1 cellular context compared by ENCODE assay signal in genomic region chr1:9539829-9540550, GRCh38.
A peak's percentile ranks its signal among the peaks of the same experiment; 100 is the strongest.
TF ChIP-seq lines count a peak whose summit lies in the region.

No MANE protein-coding gene starts in this region.

TF ChIP-seq in HEK293, 187 proteins besides CTCF, POLR2A, EP300 and RAD21 (continued from another document and continues in another):
- TF ChIP-seq ZBTB26 (tag by site-specific recombination; optimal IDR thresholded peaks at IDR 0.05) (peak; percentile 80), ZXDB (tag by site-specific recombination; IDR thresholded peaks at IDR 0.05) (peak; percentile 46), ZNF184 (tag by site-specific recombination; IDR thresholded peaks at IDR 0.05) (no peak), ZNF600 (tag by site-specific recombination; IDR thresholded peaks at IDR 0.05) (peak; percentile 81), ZNF350 (tag by site-specific recombination; IDR thresholded peaks at IDR 0.05) (no peak), ZNF558 (tag by site-specific recombination; IDR thresholded peaks at IDR 0.05) (no peak), ZNF830 (tag by site-specific recombination; IDR thresholded peaks at IDR 0.05; ENCODE audit: low read depth) (no peak), ZNF513 (tag by site-specific recombination; IDR thresholded peaks at IDR 0.05) (0 out of 2 replicates have a peak, but pooled peaks have one; percentile 5), FEZF1 (tag by site-specific recombination; IDR thresholded peaks at IDR 0.05) (no peak), BCL11A (tag by site-specific recombination; IDR thresholded peaks at IDR 0.05; ENCODE audit: low read depth) (peak; percentile 70; the same call in 1 of the 2 replicates), TCF7L2 (IDR thresholded peaks at IDR 0.05; ENCODE audit: borderline replicate concordance, low read depth, low read length) (no peak), ZBTB20 (tag by site-specific recombination; IDR thresholded peaks at IDR 0.05) (peak; percentile 33; the same call in 1 of the 2 replicates), HOXC10 (CRISPR knock-in tag; IDR thresholded peaks at IDR 0.05) (no peak), OSR2 (tag by site-specific recombination; IDR thresholded peaks at IDR 0.05) (no peak), ZNF112 (tag by site-specific recombination; IDR thresholded peaks at IDR 0.05) (no peak), SALL2 (tag by site-specific recombination; IDR thresholded peaks at IDR 0.05; ENCODE audit: borderline replicate concordance) (no peak), ZNF19 (tag by site-specific recombination; IDR thresholded peaks at IDR 0.05; ENCODE audit: low read depth) (no peak), ZNF354C (tag by site-specific recombination; IDR thresholded peaks at IDR 0.05; ENCODE audit: borderline replicate concordance, low read depth) (no peak), ZFHX2 (tag by site-specific recombination; conservative IDR thresholded peaks at IDR 0.05) (peak; percentile 65), KLF9 (tag by site-specific recombination; IDR thresholded peaks at IDR 0.05; ENCODE audit: low read depth) (peak; percentile 90), ZNF837 (tag by site-specific recombination; IDR thresholded peaks at IDR 0.05) (no peak), ZFP3 (tag by site-specific recombination; IDR thresholded peaks at IDR 0.05; ENCODE audit: low read depth) (no peak), ZNF701 (tag by site-specific recombination; IDR thresholded peaks at IDR 0.05) (no peak), ZNF610 (tag by site-specific recombination; IDR thresholded peaks at IDR 0.05; ENCODE audit: borderline replicate concordance) (no peak), GLIS2 (tag by site-specific recombination; IDR thresholded peaks at IDR 0.05) (peak; percentile 97), PATZ1 (tag by site-specific recombination; IDR thresholded peaks at IDR 0.05) (peak; percentile 97), ZNF394 (tag by site-specific recombination; IDR thresholded peaks at IDR 0.05; ENCODE audit: borderline replicate concordance) (0 out of 2 replicates have a peak, but pooled peaks have one; percentile 18), ZNF768 (tag by site-specific recombination; IDR thresholded peaks at IDR 0.05) (no peak), ZNF138 (tag by site-specific recombination; IDR thresholded peaks at IDR 0.05; ENCODE audit: borderline replicate concordance) (no peak), ZNF280C (tag by site-specific recombination; IDR thresholded peaks at IDR 0.05) (no peak), SETDB1 (IDR thresholded peaks at IDR 0.05; ENCODE audit: insufficient read length, low read length) (no peak), WT1 (tag by site-specific recombination; IDR thresholded peaks at IDR 0.05) (no peak), GLI4 (tag by site-specific recombination; IDR thresholded peaks at IDR 0.05) (no peak), KLF8 (tag by site-specific recombination; IDR thresholded peaks at IDR 0.05) (peak; percentile 86; the same call in 1 of the 2 replicates), HOXA7 (CRISPR knock-in tag; IDR thresholded peaks at IDR 0.05; ENCODE audit: borderline replicate concordance) (no peak), ZNF629 (tag by site-specific recombination; IDR thresholded peaks at IDR 0.05) (peak; percentile 44; the same call in 1 of the 2 replicates), ZBTB10 (tag by site-specific recombination; IDR thresholded peaks at IDR 0.05) (peak; percentile 69), ZNF335 (tag by site-specific recombination; conservative IDR thresholded peaks at IDR 0.05) (peak; percentile 68), KLF16 (tag by site-specific recombination; IDR thresholded peaks at IDR 0.05) (peak; percentile 75), ZNF211 (tag by site-specific recombination; IDR thresholded peaks at IDR 0.05; ENCODE audit: low read depth) (no peak), GLIS1 (tag by site-specific recombination; IDR thresholded peaks at IDR 0.05) (peak; percentile 64), ZSCAN30 (tag by site-specific recombination; IDR thresholded peaks at IDR 0.05) (no peak; the same call in 1 of the 2 replicates), ZNF174 (tag by site-specific recombination; IDR thresholded peaks at IDR 0.05) (no peak), MYNN (tag by site-specific recombination; IDR thresholded peaks at IDR 0.05; ENCODE audit: borderline replicate concordance) (no peak), ZNF341 (tag by site-specific recombination; IDR thresholded peaks at IDR 0.05; ENCODE audit: low read depth) (peak; percentile 59; the same call in 1 of the 2 replicates), PRDM2 (tag by site-specific recombination; IDR thresholded peaks at IDR 0.05; ENCODE audit: borderline replicate concordance) (no peak), YY2 (tag by site-specific recombination; IDR thresholded peaks at IDR 0.05) (no peak), SP3 (tag by site-specific recombination; IDR thresholded peaks at IDR 0.05) (peak; percentile 53), ZSCAN5A (tag by site-specific recombination; IDR thresholded peaks at IDR 0.05) (no peak), ZNF785 (tag by site-specific recombination; IDR thresholded peaks at IDR 0.05) (no peak), GLI2 (tag by site-specific recombination; IDR thresholded peaks at IDR 0.05; ENCODE audit: borderline replicate concordance, low read depth) (no peak), ZNF792 (tag by site-specific recombination; IDR thresholded peaks at IDR 0.05) (no peak), ZNF202 (tag by site-specific recombination; IDR thresholded peaks at IDR 0.05; ENCODE audit: borderline replicate concordance) (no peak), ZNF529 (tag by site-specific recombination; IDR thresholded peaks at IDR 0.05; ENCODE audit: insufficient replicate concordance) (no peak)
